8 cellular contexts compared by ENCODE assay signal in the genomic region with DNA sequence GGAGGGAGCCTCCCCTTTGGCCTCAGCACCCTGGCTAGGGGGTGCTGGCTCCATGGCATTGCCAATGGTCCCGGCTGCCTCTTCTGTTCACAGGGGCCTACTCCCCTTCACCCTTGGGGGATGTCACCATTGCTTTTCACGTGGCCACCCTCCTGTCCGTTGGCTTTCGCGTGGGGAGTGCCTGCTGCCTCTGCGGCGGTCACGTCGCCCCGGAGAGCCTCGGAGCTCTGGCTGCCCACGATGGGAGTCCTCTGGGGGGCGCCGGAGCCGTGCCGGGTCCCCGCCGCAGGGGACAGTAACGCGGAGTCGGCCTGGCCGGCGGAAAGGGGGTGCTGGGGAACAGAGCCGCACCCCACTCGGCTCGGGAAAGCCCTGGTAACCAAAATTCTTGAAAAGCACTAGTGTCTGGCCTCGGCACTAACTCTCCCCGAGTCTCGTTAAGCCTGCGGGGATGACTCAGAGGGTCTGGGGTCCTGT. TPM values are rescaled to one million over a fixed set of nuclear protein-coding genes. Genes with fewer than 3 reads are reported as not detected.
A peak's percentile ranks its signal among the peaks of the same experiment; 100 is the strongest.
DNase-seq lines count a peak whose midpoint lies in the region; ATAC-seq and TF ChIP-seq lines count a peak whose summit lies in the region.

No MANE protein-coding gene starts in this region.

- H3K27ac Mint-ChIP-seq in activated T-cell treated with anti-CD3 and anti-CD28 coated beads, Interleukin-2, amount 50 U/mL, for 24 hours, result no peak overlapping the region

- H3K23ac ChIP-seq in neuronal stem cell (ENCODE audit: low read depth, low read length, poor library complexity), result peak overlapping the region; percentile 39

- H3K9me3 Mint-ChIP-seq in activated T-cell treated with anti-CD3 and anti-CD28 coated beads, Interleukin-2, amount 50 U/mL, for 24 hours, result no peaks in the 10 kb centered on the region

- peak overlapping the region; percentile 75 for H3K4me3 Mint-ChIP-seq in activated T-cell treated with anti-CD3 and anti-CD28 coated beads, Interleukin-2, amount 50 U/mL, for 24 hours

- peak overlapping the region; percentile 99 for H3K18ac ChIP-seq in neuronal stem cell (ENCODE audit: low read length)

- ATAC-seq in GM21825 (IDR thresholded peaks at IDR 0.05; ENCODE audit: unreplicated experiment), result peak; percentile 22
- ATAC-seq in foreskin keratinocyte, result peak; percentile 31
- ATAC-seq in GM18870 (IDR thresholded peaks at IDR 0.05; ENCODE audit: unreplicated experiment), result no peak
- ATAC-seq in GM21786 (IDR thresholded peaks at IDR 0.05; ENCODE audit: unreplicated experiment), result no peak

- H2AFZ ChIP-seq in neuronal stem cell (ENCODE audit: low read length), result peak overlapping the region; percentile 99

- H3K36me3 ChIP-seq in GM06990 (ENCODE audit: control insufficient read depth, insufficient read depth, low read length) (peaks cover 6% of the 10 kb centered on the region), neuronal stem cell (replicated peaks in 1 of 2; ENCODE audit: control insufficient read depth in 2 of 2, insufficient read depth in 2 of 2, low read length in 2 of 2) (peaks cover 11 to 27% of the 10 kb centered on the region in 2 donors)

- H2BK15ac ChIP-seq in neuronal stem cell (ENCODE audit: low read length), result peak overlapping the region; percentile 78

- H3K4me1 Mint-ChIP-seq in activated T-cell treated with anti-CD3 and anti-CD28 coated beads, Interleukin-2, amount 50 U/mL, for 24 hours (ENCODE audit: low read depth), result peaks cover 9% of the 10 kb centered on the region

- DNase-seq in GM06990 (ENCODE audit: extremely low read depth, insufficient read length) (peak; percentile 51), NCI-H1105 (lab: John Stamatoyannopoulos, UW) (peak; percentile 19), foreskin keratinocyte (peak in 1 of 2 donors; percentile 19), neuronal stem cell (ENCODE audit: low spot score) (peak; percentile 1)
- DNase-seq in activated T-cell treated with anti-CD3 and anti-CD28 coated beads, Interleukin-2, amount 50 U/mL, for 24 hours, result peak; percentile 51

- TF ChIP-seq CTCF in GM06990 (IDR thresholded peaks at IDR 0.05; ENCODE audit: insufficient read depth, low read length, poor library complexity, severe bottlenecking) (peak; percentile 49), foreskin keratinocyte (conservative IDR thresholded peaks at IDR 0.05) (peak; percentile 17)

- no peak overlapping the region for H4K91ac ChIP-seq in neuronal stem cell (ENCODE audit: low read depth, low read length, poor library complexity)

- H3K27me3 ChIP-seq in GM06990 (replicated peaks; ENCODE audit: control insufficient read depth, insufficient read depth, low read length) (no peaks in the 10 kb centered on the region), foreskin keratinocyte (no peaks in the 10 kb centered on the region), neuronal stem cell (ENCODE audit: control insufficient read depth in 3 of 3, insufficient read depth in 3 of 3, low read depth in 1 of 3, low read length in 3 of 3) (peaks cover 0 to 6% (median 0%) of the 10 kb centered on the region in 3 experiments)

- H3K4me1 ChIP-seq in foreskin keratinocyte, result peaks cover 11% of the 10 kb centered on the region
- peaks cover 2 to 5% of the 10 kb centered on the region in 2 donors for H3K4me1 ChIP-seq in neuronal stem cell (ENCODE audit: control insufficient read depth in 2 of 2, insufficient read depth in 1 of 2, low read depth in 1 of 2, low read length in 2 of 2)

- peak overlapping the region; percentile 91 for H2BK5ac ChIP-seq in neuronal stem cell (ENCODE audit: low read length)

- H2BK120ac ChIP-seq in neuronal stem cell (ENCODE audit: low read depth, low read length), result no peak overlapping the region

- peak overlapping the region; percentile 90 for H3K4me2 ChIP-seq in neuronal stem cell (ENCODE audit: insufficient read depth, low read length, poor library complexity, severe bottlenecking)

- no peaks in the 10 kb centered on the region for H3K79me1 ChIP-seq in neuronal stem cell (ENCODE audit: low read depth, low read length)

- no peak overlapping the region for H3K14ac ChIP-seq in neuronal stem cell (ENCODE audit: low read length)

- no peak overlapping the region for H3K4ac ChIP-seq in neuronal stem cell (ENCODE audit: low read length)

- no CpG with 5 or more reads among the region's 30 CpGs for WGBS in neuronal stem cell (ENCODE audit: extremely low coverage in 2 of 2, insufficient read length in 2 of 2, insufficient replicate concordance in 1 of 2), 2 donors

- H3K4me3 ChIP-seq in GM06990 (replicated peaks; ENCODE audit: low read depth, low read length) (peak overlapping the region; percentile 82), neuronal stem cell (ENCODE audit: low read length in 2 of 2) (peak overlapping the region; percentile 73 to 84)

- no peak overlapping the region for H2BK12ac ChIP-seq in neuronal stem cell (ENCODE audit: low read length)

- H3K27ac ChIP-seq in foreskin keratinocyte (peak overlapping the region; percentile 89), neuronal stem cell (replicated peaks; ENCODE audit: low read length) (peak overlapping the region; percentile 66)

- peak overlapping the region; percentile 91 for H3K9ac ChIP-seq in neuronal stem cell (ENCODE audit: low read depth, low read length, poor library complexity)

- H3K36me3 Mint-ChIP-seq in activated T-cell treated with anti-CD3 and anti-CD28 coated beads, Interleukin-2, amount 50 U/mL, for 24 hours (ENCODE audit: low read depth), result peaks cover 3% of the 10 kb centered on the region

- H4K8ac ChIP-seq in neuronal stem cell (ENCODE audit: low read depth, low read length), result no peak overlapping the region

- H3K27me3 Mint-ChIP-seq in activated T-cell treated with anti-CD3 and anti-CD28 coated beads, Interleukin-2, amount 50 U/mL, for 24 hours, result peaks cover 6% of the 10 kb centered on the region

- peak overlapping the region; percentile 24 for H2AK5ac ChIP-seq in neuronal stem cell (ENCODE audit: low read depth, low read length)

- H3K9me3 ChIP-seq in neuronal stem cell (replicated peaks in 1 of 2; ENCODE audit: control insufficient read depth in 2 of 2, insufficient read depth in 1 of 2, low read depth in 1 of 2, low read length in 2 of 2), result no peaks in the 10 kb centered on the region

RNA-seq across cellular contexts. Expression of gene HEBP2, which starts 0.7 kb away (rescaled TPM):
- total RNA-seq in foreskin keratinocyte, result 60.8 and 69.4 TPM in 2 replicates
- polyA plus RNA-seq in foreskin keratinocyte, result 72.2 and 76.7 TPM in 2 replicates
- polyA plus RNA-seq in neuronal stem cell (2013, experiment 1 of 2), result 88.8 TPM
- polyA plus RNA-seq in neuronal stem cell (2013, experiment 2 of 2), result 86.0 TPM

RNA-seq across cellular contexts. Expression of gene SMIM28, which starts 25.7 kb away (rescaled TPM):
- not detected in 2 replicates for total RNA-seq in foreskin keratinocyte
- polyA plus RNA-seq in foreskin keratinocyte, result not detected in 2 replicates
- polyA plus RNA-seq in neuronal stem cell (2013, experiment 1 of 2), result not detected
- polyA plus RNA-seq in neuronal stem cell (2013, experiment 2 of 2), result not detected

Comparison
In these comparisons a context has a peak if more than half of its experiments do, and no peak if none do; other contexts are left out.
1. ATAC-seq: peak in GM21825 (single experiment) and foreskin keratinocyte (single experiment); none in GM18870 (single experiment) and GM21786 (single experiment).